12 cellular contexts compared by ENCODE assay signal in genomic region chr6:24868765-24869164, GRCh38.
"Had no signal": no experiment of that assay in that cellular context is flagged by ENCODE, and none has a peak within 500 bp of the region (broad histone marks: within the 10 kb centered on the region; RNA-seq: fewer than 3 reads in every experiment).

No MANE protein-coding gene starts in this region.

- H3K9me3 ChIP-seq: colonic mucosa, gastrocnemius medialis, heart right ventricle, tibial artery, uterus had no signal

- DNase-seq: activated CD4-positive, alpha-beta T cell treated with anti-CD3 and anti-CD28 coated beads, Interleukin-2, amount 50 U/mL, for 48 hours; colonic mucosa; effector CD4-positive, alpha-beta T cell; gastrocnemius medialis; heart right ventricle; kidney; left ventricle myocardium superior; mesendoderm; stimulated activated CD4-positive, alpha-beta T cell treated with anti-CD3 and anti-CD28 coated beads, Interleukin-15, amount 100 ng/mL, for 24 hours; stimulated activated CD4-positive, alpha-beta T cell treated with anti-CD3 and anti-CD28 coated beads, Interleukin-4, amount 100 ng/mL, for 24 hours; tibial artery; uterus had no signal

- ATAC-seq: gastrocnemius medialis, heart right ventricle, left ventricle myocardium superior had no signal
